ENCODE assay signal across 18 cellular contexts in the genomic region with DNA sequence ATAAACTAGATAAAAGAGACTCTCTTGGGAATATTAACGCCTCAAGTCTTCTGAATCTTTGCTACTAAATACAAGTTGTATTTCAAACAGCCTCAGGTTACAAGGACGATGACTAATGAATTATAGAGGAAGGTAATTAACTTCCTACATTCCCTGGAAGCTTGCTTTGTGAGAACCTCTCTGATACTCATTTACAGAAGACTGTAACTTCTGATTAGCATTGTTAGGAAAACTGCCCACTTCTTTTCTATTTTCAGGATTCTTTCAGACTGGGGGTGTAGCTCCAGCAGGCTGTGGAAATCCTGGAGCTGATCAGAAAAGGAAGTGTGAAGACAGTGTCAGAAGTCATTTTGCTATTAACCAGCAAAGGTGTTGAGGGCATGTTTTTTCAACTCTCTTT.
DNase-seq lines count a peak whose midpoint lies in the region; ATAC-seq, FAIRE-seq and TF ChIP-seq lines count a peak whose summit lies in the region.
"Had no signal": no experiment of that assay in that cellular context is flagged by ENCODE, and none has a peak within 500 bp of the region (broad histone marks: within the 10 kb centered on the region; RNA-seq: fewer than 3 reads in every experiment).

No MANE protein-coding gene starts in this region.

- no peak overlapping the region for H2AK5ac ChIP-seq in mesendoderm (ENCODE audit: low read length)

- no peak overlapping the region for H3K56ac ChIP-seq in mesendoderm (ENCODE audit: low read length)

- FAIRE-seq in bronchial epithelial cell (lab: Jason Lieb, UNC) = no peak
- FAIRE-seq: G401.6, K562, TTC549 had no signal

- H3K4me1 ChIP-seq in mesendoderm (ENCODE audit: control insufficient read depth, low read depth, low read length) = peaks cover 3% of the 10 kb centered on the region
- H3K4me1 ChIP-seq: colonic mucosa, upper lobe of left lung had no signal

- TF ChIP-seq CTCF in bronchial epithelial cell (IDR thresholded peaks at IDR 0.05; ENCODE audit: insufficient read depth, low read length, severe bottlenecking) = no peak

- no peak overlapping the region for H3K23ac ChIP-seq in mesendoderm (ENCODE audit: low read length)

- H3K4me2 ChIP-seq in mesendoderm (ENCODE audit: low read length) = no peak overlapping the region

- peak overlapping the region; percentile 39 for H3K18ac ChIP-seq in mesendoderm (ENCODE audit: low read length)

- H4K8ac ChIP-seq in mesendoderm (ENCODE audit: low read depth, low read length) = no peak overlapping the region

- H2BK120ac ChIP-seq in mesendoderm (ENCODE audit: low read depth, low read length) = no peak overlapping the region

- H3K27me3 ChIP-seq in bronchial epithelial cell (ENCODE audit: control insufficient read depth, insufficient read depth, low read length) = no peaks in the 10 kb centered on the region
- no peaks in the 10 kb centered on the region for H3K27me3 ChIP-seq in mesendoderm (ENCODE audit: insufficient read depth, low read length, poor library complexity)
- H3K27me3 ChIP-seq: colonic mucosa, upper lobe of left lung had no signal

- no peak overlapping the region for H2BK15ac ChIP-seq in mesendoderm (replicated peaks; ENCODE audit: low read depth)

- no peak overlapping the region for H2BK5ac ChIP-seq in mesendoderm (ENCODE audit: low read length)

- H3K79me1 ChIP-seq in mesendoderm (ENCODE audit: low read length) = no peaks in the 10 kb centered on the region

- no peak overlapping the region for H3K9ac ChIP-seq in mesendoderm (ENCODE audit: low read length)

- H3K36me3 ChIP-seq in bronchial epithelial cell (ENCODE audit: control insufficient read depth, insufficient read depth, low read length) = no peaks in the 10 kb centered on the region
- no peaks in the 10 kb centered on the region for H3K36me3 ChIP-seq in mesendoderm (ENCODE audit: control insufficient read depth, insufficient read depth, low read length)
- H3K36me3 ChIP-seq: colonic mucosa, upper lobe of left lung had no signal

- no peak overlapping the region for H4K5ac ChIP-seq in mesendoderm (ENCODE audit: low read length)

- H3K4ac ChIP-seq in mesendoderm (ENCODE audit: low read depth, low read length) = no peak overlapping the region

- no peak overlapping the region for H3K4me3 ChIP-seq in bronchial epithelial cell (ENCODE audit: low read depth, low read length)
- no peak overlapping the region for H3K4me3 ChIP-seq in mesendoderm (ENCODE audit: low read length)
- H3K4me3 ChIP-seq: colonic mucosa, K562, upper lobe of left lung had no signal

- no peak overlapping the region for H3K27ac ChIP-seq in mesendoderm (ENCODE audit: low read depth, low read length)
- H3K27ac ChIP-seq: colonic mucosa, upper lobe of left lung had no signal

- ATAC-seq in GM18858 (IDR thresholded peaks at IDR 0.05; ENCODE audit: unreplicated experiment) (no peak), GM19328 (IDR thresholded peaks at IDR 0.05; ENCODE audit: unreplicated experiment) (no peak)
- ATAC-seq: CD8-positive, alpha-beta T cell; K562 had no signal

- no CpG with 5 or more reads among the region's 2 CpGs for WGBS in mesendoderm (ENCODE audit: extremely low coverage, insufficient coverage, low lambda C conversion rate)

- in situ Hi-C loops in Caki2 (cut with HindIII; ENCODE audit: low pct_unique_long_range_greater_than_20kb, low sequenced_read_pairs) = no loop called here

- peak; percentile 81 for DNase-seq in Caki2 (ENCODE audit: low read depth)
- peak; percentile 6 for DNase-seq in LoVo (ENCODE audit: low spot score)
- DNase-seq in bronchial epithelial cell (ENCODE audit: low read depth) = peak; percentile 82
- peak; percentile 50 for DNase-seq in mesendoderm
- no peak for DNase-seq in stimulated activated CD4-positive, alpha-beta T cell treated with anti-CD3 and anti-CD28 coated beads, Interleukin-15, amount 100 ng/mL, for 24 hours
- no peak for DNase-seq in NCI-H2196 (lab: John Stamatoyannopoulos, UW; ENCODE audit: unreplicated experiment)
- DNase-seq: activated naive CD4-positive, alpha-beta T cell treated with anti-CD3 and anti-CD28 coated beads, Interleukin-2, amount 10 ng/mL, durations not matched to agents 7 days and 5 days; activated T-cell treated with anti-CD3 and anti-CD28 coated beads, Interleukin-2, amount 50 U/mL, for 24 hours; CD8-positive, alpha-beta T cell; colonic mucosa; NCI-H2081 treated with DMSO at 0.1 percent for 48 hours; stimulated activated naive CD4-positive, alpha-beta T cell treated with Interleukin-2 at 50 U/mL for 16 hours; upper lobe of left lung had no signal

- no peaks in the 10 kb centered on the region for H3K79me2 ChIP-seq in mesendoderm (ENCODE audit: control insufficient read depth, insufficient read depth, low read length)

Comparison
In these comparisons a context has a peak if more than half of its experiments do, and no peak if none do; other contexts are left out.
1. DNase-seq: peak in Caki2 (single experiment), LoVo (single experiment), bronchial epithelial cell (single experiment) and mesendoderm (single experiment); none in stimulated activated CD4-positive, alpha-beta T cell treated with anti-CD3 and anti-CD28 coated beads, Interleukin-15, amount 100 ng/mL, for 24 hours (single experiment) and NCI-H2196 (single experiment).